Comparison of ENCODE assay signal across 13 cellular contexts in genomic region chr10:78588194-78588811, GRCh38.
DNase-seq lines count a peak whose midpoint lies in the region; ATAC-seq, FAIRE-seq and TF ChIP-seq lines count a peak whose summit lies in the region.
"Had no signal": no experiment of that assay in that cellular context is flagged by ENCODE, and none has a peak within 500 bp of the region (broad histone marks: within the 10 kb centered on the region; RNA-seq: fewer than 3 reads in every experiment).

No MANE protein-coding gene starts in this region.

- H3K27ac Mint-ChIP-seq in stimulated activated naive B cell treated with anti-CD40 and anti-IgM and Interleukin-4, amounts not matched to agents 10 μg/mL and 1 μg/mL and 100 μg/mL, for 72 hours, result no peak overlapping the region
- H3K27ac Mint-ChIP-seq: activated B cell treated with CpG ODN at 0.5 μM for 24 hours; activated T-helper 17 cell treated with anti-CD3 and anti-CD28 coated beads, Interleukin-2, amount 50 U/mL, for 72 hours; CD4-positive, alpha-beta memory T cell had no signal

- H3K9ac ChIP-seq in adipocyte (ENCODE audit: low read length), result peak overlapping the region; percentile 61

- intact Hi-C loops in left cardiac atrium (cut with DNase I), result loop anchor here in 1 of 2 donors (10.0 kb wide), 1 partner anchor 606 kb away; no protein-coding TSS in a partner anchor
- intact Hi-C loops in pancreas (cut with DNase I), result no loop called here

- H3K36me3 ChIP-seq in adipocyte (ENCODE audit: control insufficient read depth, insufficient read depth, low read length, severe bottlenecking) (no peaks in the 10 kb centered on the region), pancreas (no peaks in the 10 kb centered on the region), SJCRH30 (no peaks in the 10 kb centered on the region)

- peaks cover 30% of the 10 kb centered on the region for H3K4me1 ChIP-seq in adipocyte (ENCODE audit: control insufficient read depth, insufficient read depth, low read length)
- peaks cover 0 to 6% (median 0%) of the 10 kb centered on the region in 3 donors for H3K4me1 ChIP-seq in pancreas
- H3K4me1 ChIP-seq in SJCRH30, result no peaks in the 10 kb centered on the region

- no peaks in the 10 kb centered on the region for H3K36me3 Mint-ChIP-seq in stimulated activated naive B cell treated with anti-CD40 and anti-IgM and Interleukin-4, amounts not matched to agents 10 μg/mL and 1 μg/mL and 100 μg/mL, for 72 hours
- H3K36me3 Mint-ChIP-seq: CD4-positive, alpha-beta memory T cell had no signal

- H3K27me3 Mint-ChIP-seq in stimulated activated naive B cell treated with anti-CD40 and anti-IgM and Interleukin-4, amounts not matched to agents 10 μg/mL and 1 μg/mL and 100 μg/mL, for 72 hours, result peaks cover 9 to 18% of the 10 kb centered on the region in 2 donors
- H3K27me3 Mint-ChIP-seq: activated T-helper 17 cell treated with anti-CD3 and anti-CD28 coated beads, Interleukin-2, amount 50 U/mL, for 72 hours had no signal

- H3K27me3 ChIP-seq in adipocyte (replicated peaks; ENCODE audit: control insufficient read depth, insufficient read depth, low read length) (no peaks in the 10 kb centered on the region), pancreas (no peaks in the 10 kb centered on the region), SJCRH30 (no peaks in the 10 kb centered on the region)

- H3K4me3 ChIP-seq in adipocyte (ENCODE audit: low read length), result peak overlapping the region; percentile 18
- no peak overlapping the region for H3K4me3 ChIP-seq in pancreas
- H3K4me3 ChIP-seq in SJCRH30, result no peak overlapping the region

- peak; percentile 90 to 96 for ATAC-seq in left cardiac atrium
- peak; percentile 20 to 70 (median 51) for ATAC-seq in pancreas
- no peak for ATAC-seq in stimulated activated naive B cell treated with anti-CD40 and anti-IgM and Interleukin-4, amounts not matched to agents 10 μg/mL and 1 μg/mL and 100 μg/mL, for 72 hours (replicated peaks)
- ATAC-seq: activated T-helper 17 cell treated with anti-CD3 and anti-CD28 coated beads, Interleukin-2, amount 50 U/mL, for 72 hours had no signal

- no peak for TF ChIP-seq CTCF in pancreas (IDR thresholded peaks at IDR 0.05)

- FAIRE-seq in pancreas (lab: Jason Lieb, UNC) (no peak), GM19239 (lab: Jason Lieb, UNC) (no peak)

- WGBS in pancreas, 2 donors, result 52 to 54% methylated on average over 9 of the region's 9 CpGs

- H3K4me3 Mint-ChIP-seq in stimulated activated naive B cell treated with anti-CD40 and anti-IgM and Interleukin-4, amounts not matched to agents 10 μg/mL and 1 μg/mL and 100 μg/mL, for 72 hours, result no peak overlapping the region
- H3K4me3 Mint-ChIP-seq: activated B cell treated with CpG ODN at 0.5 μM for 24 hours; activated T-helper 17 cell treated with anti-CD3 and anti-CD28 coated beads, Interleukin-2, amount 50 U/mL, for 72 hours; CD4-positive, alpha-beta memory T cell had no signal

- H3K9me3 Mint-ChIP-seq in stimulated activated naive B cell treated with anti-CD40 and anti-IgM and Interleukin-4, amounts not matched to agents 10 μg/mL and 1 μg/mL and 100 μg/mL, for 72 hours, result no peaks in the 10 kb centered on the region
- H3K9me3 Mint-ChIP-seq: activated B cell treated with CpG ODN at 0.5 μM for 24 hours; activated T-helper 17 cell treated with anti-CD3 and anti-CD28 coated beads, Interleukin-2, amount 50 U/mL, for 72 hours; CD4-positive, alpha-beta memory T cell had no signal

- DNase-seq in AG20443 (ENCODE audit: low spot score) (peak; percentile 66), adipocyte (ENCODE audit: low read depth) (peak; percentile 37), left cardiac atrium (peak; percentile 53), pancreas (no peak), SJCRH30 (no peak), NCI-H187 treated with DMSO at 0.1 percent for 48 hours (lab: John Stamatoyannopoulos, UW) (no peak), GM19239 (ENCODE audit: insufficient read length, low spot score) (no peak)
- no peak for DNase-seq in stimulated activated naive B cell treated with anti-CD40 and anti-IgM and Interleukin-4, amounts not matched to agents 10 μg/mL and 1 μg/mL and 100 μg/mL, for 72 hours
- DNase-seq: activated B cell treated with CpG ODN at 0.5 μM for 24 hours; CD4-positive, alpha-beta memory T cell; NCI-H446 treated with DMSO at 0.1 percent for 48 hours; SHP77 treated with DMSO at 0.1 percent for 48 hours had no signal

- H3K27ac ChIP-seq in pancreas (no peak overlapping the region), SJCRH30 (no peak overlapping the region)

- H3K9me3 ChIP-seq in adipocyte (ENCODE audit: control insufficient read depth, low read length) (no peaks in the 10 kb centered on the region), pancreas (no peaks in the 10 kb centered on the region), SJCRH30 (replicated peaks) (no peaks in the 10 kb centered on the region)

- no peaks in the 10 kb centered on the region for H3K4me1 Mint-ChIP-seq in stimulated activated naive B cell treated with anti-CD40 and anti-IgM and Interleukin-4, amounts not matched to agents 10 μg/mL and 1 μg/mL and 100 μg/mL, for 72 hours
- H3K4me1 Mint-ChIP-seq: activated B cell treated with CpG ODN at 0.5 μM for 24 hours; activated T-helper 17 cell treated with anti-CD3 and anti-CD28 coated beads, Interleukin-2, amount 50 U/mL, for 72 hours; CD4-positive, alpha-beta memory T cell had no signal

Comparison
In these comparisons a context has a peak if more than half of its experiments do, and no peak if none do; other contexts are left out.
1. DNase-seq: peak in AG20443 (single experiment), adipocyte (single experiment) and left cardiac atrium (single experiment); none in pancreas (0 of 6), SJCRH30 (0 of 2), NCI-H187 treated with DMSO at 0.1 percent for 48 hours (single experiment), GM19239 (single experiment) and stimulated activated naive B cell treated with anti-CD40 and anti-IgM and Interleukin-4, amounts not matched to agents 10 μg/mL and 1 μg/mL and 100 μg/mL, for 72 hours (single experiment).
2. ATAC-seq: peak in left cardiac atrium (2 of 2) and pancreas (4 of 4); none in stimulated activated naive B cell treated with anti-CD40 and anti-IgM and Interleukin-4, amounts not matched to agents 10 μg/mL and 1 μg/mL and 100 μg/mL, for 72 hours (0 of 2).